12 cellular contexts compared by ENCODE assay signal in the genomic region with DNA sequence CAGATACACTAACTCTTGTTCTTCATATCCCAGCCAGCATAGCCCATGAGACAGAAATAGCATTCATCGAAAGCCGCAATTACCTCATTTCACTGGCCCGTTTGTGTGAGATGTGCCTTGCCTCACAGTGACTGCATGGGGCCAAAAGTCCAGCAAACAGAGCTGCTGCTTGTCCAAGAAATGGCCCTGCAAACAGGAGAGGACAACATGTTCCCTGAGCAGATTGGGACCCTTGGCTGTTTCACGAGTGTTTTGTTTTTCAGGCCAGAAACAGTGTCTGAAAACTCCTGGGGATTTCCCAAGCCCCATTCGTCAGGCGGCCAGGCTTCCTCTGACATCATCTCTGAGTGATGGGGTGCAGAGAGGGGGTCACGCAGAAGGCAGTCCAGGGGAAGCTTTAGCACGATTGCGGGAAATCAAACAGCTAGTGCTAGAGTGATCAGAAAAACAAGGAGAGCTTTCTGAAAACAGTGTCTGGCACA.
DNase-seq lines count a peak whose midpoint lies in the region; ATAC-seq, FAIRE-seq and TF ChIP-seq lines count a peak whose summit lies in the region.
"Had no signal": no experiment of that assay in that cellular context is flagged by ENCODE, and none has a peak within 500 bp of the region (broad histone marks: within the 10 kb centered on the region; RNA-seq: fewer than 3 reads in every experiment).

No MANE protein-coding gene starts in this region.

- peaks cover 3% of the 10 kb centered on the region for H3K4me1 Mint-ChIP-seq in Calu3 (ENCODE audit: low read depth, unreplicated experiment)
- H3K4me1 Mint-ChIP-seq: activated B cell treated with CpG ODN at 0.5 μM for 24 hours had no signal

- no peak for TF ChIP-seq CTCF in body of pancreas (IDR thresholded peaks at IDR 0.05)
- no peak for TF ChIP-seq CTCF in Calu3 (IDR thresholded peaks at IDR 0.05; ENCODE audit: unreplicated experiment)

- no peak overlapping the region for H3K27ac Mint-ChIP-seq in Calu3 (ENCODE audit: unreplicated experiment)
- H3K27ac Mint-ChIP-seq: activated B cell treated with CpG ODN at 0.5 μM for 24 hours; CD8-positive, alpha-beta T cell had no signal

- H3K4me3 ChIP-seq in body of pancreas (no peak overlapping the region), rectal smooth muscle tissue (ENCODE audit: low read length) (no peak overlapping the region)
- H3K4me3 ChIP-seq: breast epithelium had no signal

- H3K36me3 ChIP-seq in body of pancreas (replicated peaks in 1 of 2; ENCODE audit: insufficient read depth in 1 of 2, low read depth in 2 of 2) (no peaks in the 10 kb centered on the region), rectal smooth muscle tissue (ENCODE audit: control insufficient read depth, insufficient read depth, low read length) (no peaks in the 10 kb centered on the region)
- H3K36me3 ChIP-seq: breast epithelium had no signal

- BruUV-seq in Calu3 (replicated peaks; lab: Mats Ljungman, UMichigan) = no TSS peak

- CTCF ChIA-PET in Calu3 (lab: Charles Lee) = interaction anchor here (1.2 kb wide), 1 partner anchor 22 kb away, joined by 5 read pairs; no protein-coding TSS in a partner anchor

- H3K27ac ChIP-seq in body of pancreas (peak overlapping the region in 1 of 4 donors; percentile 34), rectal smooth muscle tissue (ENCODE audit: low read depth, low read length) (peak overlapping the region; percentile 81)

- H3K27me3 Mint-ChIP-seq in Calu3 (ENCODE audit: unreplicated experiment) = no peaks in the 10 kb centered on the region

- intact Hi-C loops in body of pancreas (cut with DNase I) = no loop called here
- intact Hi-C loops in Calu3 (cut with micrococcal nuclease; ENCODE audit: unreplicated experiment) = no loop called here

- ATAC-seq in body of pancreas = peak; percentile 78
- ATAC-seq: CD8-positive, alpha-beta T cell had no signal

- no peak for FAIRE-seq in urothelium cell line (lab: Jason Lieb, UNC)

- 38 to 46% methylated on average over 9 of the region's 9 CpGs for WGBS in body of pancreas, 2 donors

- H3K4me1 ChIP-seq in body of pancreas = no peaks in the 10 kb centered on the region
- peaks cover 6% of the 10 kb centered on the region for H3K4me1 ChIP-seq in rectal smooth muscle tissue (ENCODE audit: control insufficient read depth, insufficient read depth, low read length)
- H3K4me1 ChIP-seq: breast epithelium had no signal

- H3K9me3 Mint-ChIP-seq in Calu3 (ENCODE audit: low read depth, unreplicated experiment) = no peaks in the 10 kb centered on the region
- H3K9me3 Mint-ChIP-seq: activated B cell treated with CpG ODN at 0.5 μM for 24 hours; CD8-positive, alpha-beta T cell had no signal

- no peak for TF ChIP-seq POLR2A in body of pancreas (IDR thresholded peaks at IDR 0.05)

- no peak overlapping the region for H3K9ac ChIP-seq in rectal smooth muscle tissue (ENCODE audit: low read length)

- DNase-seq in C1 segment of cervical spinal cord (lab: John Stamatoyannopoulos, UW) = peak in 10 of 14 donors; percentile 12 to 83 (median 52)
- peak; percentile 14 to 63 (median 40) for DNase-seq in body of pancreas
- peak; percentile 55 to 66 for DNase-seq in hippocampal formation (lab: John Stamatoyannopoulos, UW)
- DNase-seq in NCI-H1694 (lab: John Stamatoyannopoulos, UW) = no peak
- no peak for DNase-seq in ecto neural progenitor cell (ENCODE audit: low spot score)
- DNase-seq in Calu3 = no peak
- DNase-seq in urothelium cell line (ENCODE audit: low spot score) = no peak
- DNase-seq: activated B cell treated with CpG ODN at 0.5 μM for 24 hours; CD8-positive, alpha-beta T cell; NCI-H2107 had no signal

- H3K27me3 ChIP-seq in body of pancreas (no peaks in the 10 kb centered on the region), rectal smooth muscle tissue (ENCODE audit: control insufficient read depth, insufficient read depth, low read length) (no peaks in the 10 kb centered on the region)
- H3K27me3 ChIP-seq: breast epithelium had no signal

- H3K9me3 ChIP-seq in body of pancreas = no peaks in the 10 kb centered on the region
- H3K9me3 ChIP-seq: breast epithelium had no signal

- no peaks in the 10 kb centered on the region for H3K36me3 Mint-ChIP-seq in Calu3 (ENCODE audit: insufficient read depth, unreplicated experiment)
- H3K36me3 Mint-ChIP-seq: CD8-positive, alpha-beta T cell had no signal

- H3K4me3 Mint-ChIP-seq in Calu3 (ENCODE audit: low read depth, unreplicated experiment) = no peak overlapping the region
- H3K4me3 Mint-ChIP-seq: activated B cell treated with CpG ODN at 0.5 μM for 24 hours; CD8-positive, alpha-beta T cell had no signal

Comparison
In these comparisons a context has a peak if more than half of its experiments do, and no peak if none do; other contexts are left out.
1. DNase-seq: peak in C1 segment of cervical spinal cord (10 of 14), body of pancreas (4 of 4) and hippocampal formation (2 of 2); none in NCI-H1694 (single experiment), ecto neural progenitor cell (single experiment), Calu3 (single experiment) and urothelium cell line (single experiment).